1 cellular context compared by ENCODE assay signal in the genomic region with DNA sequence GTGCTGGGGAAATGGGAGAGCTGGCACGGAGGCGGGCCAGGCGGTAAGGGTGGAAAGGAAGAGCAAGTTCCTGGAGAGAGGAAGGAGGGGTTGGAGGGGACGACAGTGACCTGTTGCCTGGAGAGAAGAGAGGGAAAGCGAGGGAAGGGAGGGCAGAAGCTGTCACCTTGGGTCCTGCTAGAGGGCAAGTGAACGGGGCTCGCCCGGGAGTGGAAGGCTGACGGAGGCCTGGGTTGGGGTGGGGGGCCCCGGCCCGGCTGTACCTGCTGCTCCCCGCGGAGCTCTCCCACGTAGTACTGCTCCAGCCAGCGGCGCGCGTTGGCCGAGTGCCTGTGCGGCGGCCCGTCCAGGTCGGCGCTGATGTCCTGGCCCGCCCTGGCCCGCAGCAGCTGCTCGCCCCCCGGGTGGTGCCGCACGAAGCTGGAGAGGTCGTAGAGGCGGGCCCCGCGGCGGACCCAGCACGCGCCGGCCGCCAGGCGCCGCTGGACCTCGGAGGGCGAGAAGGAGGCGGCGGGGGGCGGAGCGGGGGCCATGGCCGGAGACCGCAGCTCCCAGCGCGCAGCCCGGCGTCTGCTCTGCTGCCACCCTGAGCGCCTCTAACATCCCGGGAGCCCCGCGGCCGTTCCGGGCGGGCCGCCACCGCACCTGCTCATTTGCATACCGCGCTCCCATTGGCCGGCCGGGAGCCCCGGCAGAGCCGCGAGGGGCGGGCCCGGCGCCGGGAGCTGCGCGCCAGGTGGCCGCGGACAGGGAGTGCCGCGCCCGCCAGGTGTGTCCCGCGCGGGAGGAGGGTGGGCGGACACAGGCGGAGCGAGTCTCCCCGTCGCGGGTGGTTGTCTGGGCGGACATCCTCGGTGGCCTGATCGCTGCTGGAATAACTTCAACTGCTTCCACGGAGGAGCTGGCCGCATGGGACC.
TF ChIP-seq lines count a peak whose summit lies in the region.

A gene with protein sequence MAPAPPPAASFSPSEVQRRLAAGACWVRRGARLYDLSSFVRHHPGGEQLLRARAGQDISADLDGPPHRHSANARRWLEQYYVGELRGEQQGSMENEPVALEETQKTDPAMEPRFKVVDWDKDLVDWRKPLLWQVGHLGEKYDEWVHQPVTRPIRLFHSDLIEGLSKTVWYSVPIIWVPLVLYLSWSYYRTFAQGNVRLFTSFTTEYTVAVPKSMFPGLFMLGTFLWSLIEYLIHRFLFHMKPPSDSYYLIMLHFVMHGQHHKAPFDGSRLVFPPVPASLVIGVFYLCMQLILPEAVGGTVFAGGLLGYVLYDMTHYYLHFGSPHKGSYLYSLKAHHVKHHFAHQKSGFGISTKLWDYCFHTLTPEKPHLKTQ (minus strand): TSS at position 598 of the 917 bp plus-strand sequence. CDS start 65 bp downstream, at position 533.

TF ChIP-seq in HEK293, 187 proteins besides CTCF, POLR2A, EP300 and RAD21 (continued from another document and continues in another):
- TF ChIP-seq, protein P1, sequence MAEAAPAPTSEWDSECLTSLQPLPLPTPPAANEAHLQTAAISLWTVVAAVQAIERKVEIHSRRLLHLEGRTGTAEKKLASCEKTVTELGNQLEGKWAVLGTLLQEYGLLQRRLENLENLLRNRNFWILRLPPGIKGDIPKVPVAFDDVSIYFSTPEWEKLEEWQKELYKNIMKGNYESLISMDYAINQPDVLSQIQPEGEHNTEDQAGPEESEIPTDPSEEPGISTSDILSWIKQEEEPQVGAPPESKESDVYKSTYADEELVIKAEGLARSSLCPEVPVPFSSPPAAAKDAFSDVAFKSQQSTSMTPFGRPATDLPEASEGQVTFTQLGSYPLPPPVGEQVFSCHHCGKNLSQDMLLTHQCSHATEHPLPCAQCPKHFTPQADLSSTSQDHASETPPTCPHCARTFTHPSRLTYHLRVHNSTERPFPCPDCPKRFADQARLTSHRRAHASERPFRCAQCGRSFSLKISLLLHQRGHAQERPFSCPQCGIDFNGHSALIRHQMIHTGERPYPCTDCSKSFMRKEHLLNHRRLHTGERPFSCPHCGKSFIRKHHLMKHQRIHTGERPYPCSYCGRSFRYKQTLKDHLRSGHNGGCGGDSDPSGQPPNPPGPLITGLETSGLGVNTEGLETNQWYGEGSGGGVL (tag by site-specific recombination; IDR thresholded peaks at IDR 0.05): peak; percentile 65
- TF ChIP-seq ZNF624 (tag by site-specific recombination; IDR thresholded peaks at IDR 0.05): no peak
- TF ChIP-seq ZNF571 (tag by site-specific recombination; IDR thresholded peaks at IDR 0.05): no peak
- TF ChIP-seq ZNF777 (tag by site-specific recombination; IDR thresholded peaks at IDR 0.05; ENCODE audit: borderline replicate concordance): peak; percentile 69; the same call in 1 of the 2 replicates
- TF ChIP-seq MZF1 (tag by site-specific recombination; IDR thresholded peaks at IDR 0.05; ENCODE audit: borderline replicate concordance): no peak
- TF ChIP-seq ZNF48 (tag by site-specific recombination; IDR thresholded peaks at IDR 0.05): no peak
- TF ChIP-seq ZNF202 (tag by site-specific recombination; IDR thresholded peaks at IDR 0.05; ENCODE audit: borderline replicate concordance): no peak
- TF ChIP-seq GLI4 (tag by site-specific recombination; IDR thresholded peaks at IDR 0.05): no peak
- no peak for TF ChIP-seq ZNF670 (tag by site-specific recombination; IDR thresholded peaks at IDR 0.05; ENCODE audit: low read depth)
- TF ChIP-seq ZNF132 (tag by site-specific recombination; IDR thresholded peaks at IDR 0.05; ENCODE audit: borderline replicate concordance): no peak
- no peak for TF ChIP-seq ZNF2 (tag by site-specific recombination; IDR thresholded peaks at IDR 0.05)
- peak; percentile 21; the same call in 1 of the 2 replicates for TF ChIP-seq SP7 (tag by site-specific recombination; IDR thresholded peaks at IDR 0.05)
- no peak for TF ChIP-seq ZFP3 (tag by site-specific recombination; IDR thresholded peaks at IDR 0.05; ENCODE audit: low read depth)
- TF ChIP-seq, protein P2, sequence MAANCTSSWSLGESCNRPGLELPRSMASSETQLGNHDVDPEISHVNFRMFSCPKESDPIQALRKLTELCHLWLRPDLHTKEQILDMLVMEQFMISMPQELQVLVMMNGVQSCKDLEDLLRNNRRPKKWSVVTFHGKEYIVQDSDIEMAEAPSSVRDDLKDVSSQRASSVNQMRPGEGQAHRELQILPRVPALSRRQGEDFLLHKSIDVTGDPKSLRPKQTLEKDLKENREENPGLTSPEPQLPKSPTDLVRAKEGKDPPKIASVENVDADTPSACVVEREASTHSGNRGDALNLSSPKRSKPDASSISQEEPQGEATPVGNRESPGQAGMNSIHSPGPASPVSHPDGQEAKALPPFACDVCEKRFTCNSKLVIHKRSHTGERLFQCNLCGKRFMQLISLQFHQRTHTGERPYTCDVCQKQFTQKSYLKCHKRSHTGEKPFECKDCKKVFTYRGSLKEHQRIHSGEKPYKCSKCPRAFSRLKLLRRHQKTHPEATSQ (tag by site-specific recombination; IDR thresholded peaks at IDR 0.05): no peak
- no peak for TF ChIP-seq ZNF274 (IDR thresholded peaks at IDR 0.05; ENCODE audit: low read length)
- no peak for TF ChIP-seq ZNF274 (tag by site-specific recombination; IDR thresholded peaks at IDR 0.05; ENCODE audit: borderline replicate concordance)
- TF ChIP-seq ZFHX2 (tag by site-specific recombination; conservative IDR thresholded peaks at IDR 0.05): peak; percentile 68
- TF ChIP-seq ZNF341 (tag by site-specific recombination; IDR thresholded peaks at IDR 0.05; ENCODE audit: low read depth): peak; percentile 45; the same call in 1 of the 2 replicates
- TF ChIP-seq, protein P3, sequence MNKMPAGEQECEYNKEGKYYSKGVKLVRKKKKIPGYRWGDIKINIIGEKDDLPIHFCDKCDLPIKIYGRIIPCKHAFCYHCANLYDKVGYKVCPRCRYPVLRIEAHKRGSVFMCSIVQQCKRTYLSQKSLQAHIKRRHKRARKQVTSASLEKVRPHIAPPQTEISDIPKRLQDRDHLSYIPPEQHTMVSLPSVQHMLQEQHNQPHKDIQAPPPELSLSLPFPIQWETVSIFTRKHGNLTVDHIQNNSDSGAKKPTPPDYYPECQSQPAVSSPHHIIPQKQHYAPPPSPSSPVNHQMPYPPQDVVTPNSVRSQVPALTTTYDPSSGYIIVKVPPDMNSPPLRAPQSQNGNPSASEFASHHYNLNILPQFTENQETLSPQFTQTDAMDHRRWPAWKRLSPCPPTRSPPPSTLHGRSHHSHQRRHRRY (tag by site-specific recombination; IDR thresholded peaks at IDR 0.05): no peak
- no peak for TF ChIP-seq ZNF350 (tag by site-specific recombination; IDR thresholded peaks at IDR 0.05)
- TF ChIP-seq ZNF155 (tag by site-specific recombination; IDR thresholded peaks at IDR 0.05): no peak
- TF ChIP-seq, protein P4, sequence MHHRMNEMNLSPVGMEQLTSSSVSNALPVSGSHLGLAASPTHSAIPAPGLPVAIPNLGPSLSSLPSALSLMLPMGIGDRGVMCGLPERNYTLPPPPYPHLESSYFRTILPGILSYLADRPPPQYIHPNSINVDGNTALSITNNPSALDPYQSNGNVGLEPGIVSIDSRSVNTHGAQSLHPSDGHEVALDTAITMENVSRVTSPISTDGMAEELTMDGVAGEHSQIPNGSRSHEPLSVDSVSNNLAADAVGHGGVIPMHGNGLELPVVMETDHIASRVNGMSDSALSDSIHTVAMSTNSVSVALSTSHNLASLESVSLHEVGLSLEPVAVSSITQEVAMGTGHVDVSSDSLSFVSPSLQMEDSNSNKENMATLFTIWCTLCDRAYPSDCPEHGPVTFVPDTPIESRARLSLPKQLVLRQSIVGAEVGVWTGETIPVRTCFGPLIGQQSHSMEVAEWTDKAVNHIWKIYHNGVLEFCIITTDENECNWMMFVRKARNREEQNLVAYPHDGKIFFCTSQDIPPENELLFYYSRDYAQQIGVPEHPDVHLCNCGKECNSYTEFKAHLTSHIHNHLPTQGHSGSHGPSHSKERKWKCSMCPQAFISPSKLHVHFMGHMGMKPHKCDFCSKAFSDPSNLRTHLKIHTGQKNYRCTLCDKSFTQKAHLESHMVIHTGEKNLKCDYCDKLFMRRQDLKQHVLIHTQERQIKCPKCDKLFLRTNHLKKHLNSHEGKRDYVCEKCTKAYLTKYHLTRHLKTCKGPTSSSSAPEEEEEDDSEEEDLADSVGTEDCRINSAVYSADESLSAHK (tag by site-specific recombination; IDR thresholded peaks at IDR 0.05): no peak
- TF ChIP-seq, protein P5, sequence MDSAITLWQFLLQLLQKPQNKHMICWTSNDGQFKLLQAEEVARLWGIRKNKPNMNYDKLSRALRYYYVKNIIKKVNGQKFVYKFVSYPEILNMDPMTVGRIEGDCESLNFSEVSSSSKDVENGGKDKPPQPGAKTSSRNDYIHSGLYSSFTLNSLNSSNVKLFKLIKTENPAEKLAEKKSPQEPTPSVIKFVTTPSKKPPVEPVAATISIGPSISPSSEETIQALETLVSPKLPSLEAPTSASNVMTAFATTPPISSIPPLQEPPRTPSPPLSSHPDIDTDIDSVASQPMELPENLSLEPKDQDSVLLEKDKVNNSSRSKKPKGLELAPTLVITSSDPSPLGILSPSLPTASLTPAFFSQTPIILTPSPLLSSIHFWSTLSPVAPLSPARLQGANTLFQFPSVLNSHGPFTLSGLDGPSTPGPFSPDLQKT (IDR thresholded peaks at IDR 0.05; ENCODE audit: borderline replicate concordance, low read depth, low read length): no peak
- TF ChIP-seq ZNF785 (tag by site-specific recombination; IDR thresholded peaks at IDR 0.05): no peak
- TF ChIP-seq ZNF146 (tag by site-specific recombination; IDR thresholded peaks at IDR 0.05): no peak
- 0 out of 2 replicates have a peak, but pooled peaks have one; percentile 27 for TF ChIP-seq ZEB2 (tag by site-specific recombination; IDR thresholded peaks at IDR 0.05)
- 0 out of 2 replicates have a peak, but pooled peaks have one; percentile 45 for TF ChIP-seq KLF16 (tag by site-specific recombination; IDR thresholded peaks at IDR 0.05)
- TF ChIP-seq YY1 (tag by site-specific recombination; IDR thresholded peaks at IDR 0.05): no peak
- TF ChIP-seq, protein P6, sequence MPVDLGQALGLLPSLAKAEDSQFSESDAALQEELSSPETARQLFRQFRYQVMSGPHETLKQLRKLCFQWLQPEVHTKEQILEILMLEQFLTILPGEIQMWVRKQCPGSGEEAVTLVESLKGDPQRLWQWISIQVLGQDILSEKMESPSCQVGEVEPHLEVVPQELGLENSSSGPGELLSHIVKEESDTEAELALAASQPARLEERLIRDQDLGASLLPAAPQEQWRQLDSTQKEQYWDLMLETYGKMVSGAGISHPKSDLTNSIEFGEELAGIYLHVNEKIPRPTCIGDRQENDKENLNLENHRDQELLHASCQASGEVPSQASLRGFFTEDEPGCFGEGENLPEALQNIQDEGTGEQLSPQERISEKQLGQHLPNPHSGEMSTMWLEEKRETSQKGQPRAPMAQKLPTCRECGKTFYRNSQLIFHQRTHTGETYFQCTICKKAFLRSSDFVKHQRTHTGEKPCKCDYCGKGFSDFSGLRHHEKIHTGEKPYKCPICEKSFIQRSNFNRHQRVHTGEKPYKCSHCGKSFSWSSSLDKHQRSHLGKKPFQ (tag by site-specific recombination; IDR thresholded peaks at IDR 0.05): no peak
- TF ChIP-seq, protein P7, sequence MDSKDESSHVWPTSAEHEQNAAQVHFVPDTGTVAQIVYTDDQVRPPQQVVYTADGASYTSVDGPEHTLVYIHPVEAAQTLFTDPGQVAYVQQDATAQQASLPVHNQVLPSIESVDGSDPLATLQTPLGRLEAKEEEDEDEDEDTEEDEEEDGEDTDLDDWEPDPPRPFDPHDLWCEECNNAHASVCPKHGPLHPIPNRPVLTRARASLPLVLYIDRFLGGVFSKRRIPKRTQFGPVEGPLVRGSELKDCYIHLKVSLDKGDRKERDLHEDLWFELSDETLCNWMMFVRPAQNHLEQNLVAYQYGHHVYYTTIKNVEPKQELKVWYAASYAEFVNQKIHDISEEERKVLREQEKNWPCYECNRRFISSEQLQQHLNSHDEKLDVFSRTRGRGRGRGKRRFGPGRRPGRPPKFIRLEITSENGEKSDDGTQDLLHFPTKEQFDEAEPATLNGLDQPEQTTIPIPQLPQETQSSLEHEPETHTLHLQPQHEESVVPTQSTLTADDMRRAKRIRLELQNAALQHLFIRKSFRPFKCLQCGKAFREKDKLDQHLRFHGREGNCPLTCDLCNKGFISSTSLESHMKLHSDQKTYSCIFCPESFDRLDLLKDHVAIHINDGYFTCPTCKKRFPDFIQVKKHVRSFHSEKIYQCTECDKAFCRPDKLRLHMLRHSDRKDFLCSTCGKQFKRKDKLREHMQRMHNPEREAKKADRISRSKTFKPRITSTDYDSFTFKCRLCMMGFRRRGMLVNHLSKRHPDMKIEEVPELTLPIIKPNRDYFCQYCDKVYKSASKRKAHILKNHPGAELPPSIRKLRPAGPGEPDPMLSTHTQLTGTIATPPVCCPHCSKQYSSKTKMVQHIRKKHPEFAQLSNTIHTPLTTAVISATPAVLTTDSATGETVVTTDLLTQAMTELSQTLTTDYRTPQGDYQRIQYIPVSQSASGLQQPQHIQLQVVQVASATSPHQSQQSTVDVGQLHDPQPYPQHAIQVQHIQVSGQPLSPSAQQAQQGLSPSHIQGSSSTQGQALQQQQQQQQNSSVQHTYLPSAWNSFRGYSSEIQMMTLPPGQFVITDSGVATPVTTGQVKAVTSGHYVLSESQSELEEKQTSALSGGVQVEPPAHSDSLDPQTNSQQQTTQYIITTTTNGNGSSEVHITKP (tag by site-specific recombination; IDR thresholded peaks at IDR 0.05): peak; percentile 95
- TF ChIP-seq ZNF548 (tag by site-specific recombination; IDR thresholded peaks at IDR 0.05): no peak
- TF ChIP-seq KLF9 (tag by site-specific recombination; IDR thresholded peaks at IDR 0.05; ENCODE audit: low read depth): 0 out of 2 replicates have a peak, but pooled peaks have one; percentile 31
- no peak for TF ChIP-seq ZBTB1 (tag by site-specific recombination; IDR thresholded peaks at IDR 0.05)
- TF ChIP-seq ZNF394 (tag by site-specific recombination; IDR thresholded peaks at IDR 0.05; ENCODE audit: borderline replicate concordance): no peak
- no peak for TF ChIP-seq ZNF600 (tag by site-specific recombination; IDR thresholded peaks at IDR 0.05)
- TF ChIP-seq ZNF747 (tag by site-specific recombination; IDR thresholded peaks at IDR 0.05): no peak
- 0 out of 2 replicates have a peak, but pooled peaks have one; percentile 48 for TF ChIP-seq ZNF423 (tag by site-specific recombination; IDR thresholded peaks at IDR 0.05)
- no peak for TF ChIP-seq HOXA7 (CRISPR knock-in tag; IDR thresholded peaks at IDR 0.05; ENCODE audit: borderline replicate concordance)
- TF ChIP-seq ZNF530 (tag by site-specific recombination; IDR thresholded peaks at IDR 0.05; ENCODE audit: low read depth): no peak
- no peak for TF ChIP-seq ZNF843 (tag by site-specific recombination; IDR thresholded peaks at IDR 0.05)
- peak; percentile 50; the same call in 1 of the 2 replicates for TF ChIP-seq KLF8 (tag by site-specific recombination; IDR thresholded peaks at IDR 0.05)
- TF ChIP-seq GLI2 (tag by site-specific recombination; IDR thresholded peaks at IDR 0.05; ENCODE audit: borderline replicate concordance, low read depth): no peak
- TF ChIP-seq GFI1B (tag by site-specific recombination; IDR thresholded peaks at IDR 0.05): no peak
- no peak for TF ChIP-seq ZNF521 (tag by site-specific recombination; IDR thresholded peaks at IDR 0.05)
- TF ChIP-seq, protein P8, sequence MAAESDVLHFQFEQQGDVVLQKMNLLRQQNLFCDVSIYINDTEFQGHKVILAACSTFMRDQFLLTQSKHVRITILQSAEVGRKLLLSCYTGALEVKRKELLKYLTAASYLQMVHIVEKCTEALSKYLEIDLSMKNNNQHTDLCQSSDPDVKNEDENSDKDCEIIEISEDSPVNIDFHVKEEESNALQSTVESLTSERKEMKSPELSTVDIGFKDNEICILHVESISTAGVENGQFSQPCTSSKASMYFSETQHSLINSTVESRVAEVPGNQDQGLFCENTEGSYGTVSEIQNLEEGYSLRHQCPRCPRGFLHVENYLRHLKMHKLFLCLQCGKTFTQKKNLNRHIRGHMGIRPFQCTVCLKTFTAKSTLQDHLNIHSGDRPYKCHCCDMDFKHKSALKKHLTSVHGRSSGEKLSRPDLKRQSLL (tag by site-specific recombination; IDR thresholded peaks at IDR 0.05): peak; percentile 82; the same call in 1 of the 2 replicates
- no peak for TF ChIP-seq TRIM28 (IDR thresholded peaks at IDR 0.05; ENCODE audit: borderline replicate concordance, low read length)
